21 cellular contexts compared by ENCODE assay signal in the genomic region with DNA sequence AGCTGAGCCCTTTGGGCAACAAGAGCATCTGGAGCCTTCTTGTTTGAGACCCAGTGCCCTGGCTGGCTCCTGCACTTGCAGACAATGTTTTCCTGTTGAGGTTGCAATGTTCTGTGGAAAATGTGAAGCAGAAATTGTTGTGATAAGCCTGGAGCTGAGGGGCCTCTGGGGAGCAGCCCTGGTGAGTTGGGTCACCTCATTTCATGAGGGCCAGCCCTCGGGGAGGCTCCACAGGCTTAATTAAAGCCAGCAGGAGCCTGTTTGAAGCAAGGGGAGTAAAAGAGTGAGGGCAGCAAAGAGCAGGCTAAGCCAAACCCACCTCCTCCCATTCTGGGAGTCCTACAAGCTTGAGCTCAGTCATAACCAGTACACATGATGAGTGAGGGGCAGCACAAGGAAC.
DNase-seq lines count a peak whose midpoint lies in the region; ATAC-seq and TF ChIP-seq lines count a peak whose summit lies in the region.
"Had no signal": no experiment of that assay in that cellular context is flagged by ENCODE, and none has a peak within 500 bp of the region (broad histone marks: within the 10 kb centered on the region; RNA-seq: fewer than 3 reads in every experiment).

No MANE protein-coding gene starts in this region.

- TF ChIP-seq CTCF in right atrium auricular region (IDR thresholded peaks at IDR 0.05) (no peak), fibroblast of pulmonary artery (IDR thresholded peaks at IDR 0.05; ENCODE audit: low read length, missing control alignments) (no peak)

- H3K36me3 ChIP-seq in right atrium auricular region, result no peaks in the 10 kb centered on the region
- H3K36me3 ChIP-seq: lower lobe of right lung had no signal

- H3K9me3 ChIP-seq in right atrium auricular region, result no peaks in the 10 kb centered on the region
- H3K9me3 ChIP-seq: lower lobe of right lung, psoas muscle had no signal

- H3K27me3 ChIP-seq in right atrium auricular region, result no peaks in the 10 kb centered on the region

- peak; percentile 76 for ATAC-seq in Right ventricle myocardium superior (ENCODE audit: poor library complexity)
- ATAC-seq: activated T-cell treated with anti-CD3 and anti-CD28 coated beads, Interleukin-2, amount 50 U/mL, for 72 hours; GM23338; lower lobe of right lung; naive thymus-derived CD8-positive, alpha-beta T cell; psoas muscle; stimulated activated memory B cell treated with anti-CD40 and anti-IgM and Interleukin-4, amounts not matched to agents 10 μg/mL and 1 μg/mL and 100 μg/mL, for 72 hours had no signal

- intact Hi-C loops in Right ventricle myocardium superior (cut with DNase I), result no loop called here

- peaks cover 0 to 17% of the 10 kb centered on the region in 2 donors for H3K4me1 ChIP-seq in right atrium auricular region
- H3K4me1 ChIP-seq: lower lobe of right lung, psoas muscle had no signal

- H3K4me3 ChIP-seq in right atrium auricular region, result no peak overlapping the region
- no peak overlapping the region for H3K4me3 ChIP-seq in fibroblast of pulmonary artery (replicated peaks; ENCODE audit: low read depth, low read length)
- H3K4me3 ChIP-seq: GM23338, lower lobe of right lung, psoas muscle had no signal

- peak; percentile 68 for DNase-seq in Right ventricle myocardium superior
- DNase-seq in right atrium auricular region (ENCODE audit: low spot score), result no peak
- DNase-seq in fibroblast of pulmonary artery (ENCODE audit: low read depth), result peak; percentile 17
- peak; percentile 42 for DNase-seq in left kidney (ENCODE audit: low read depth, low spot score)
- DNase-seq in NCI-H1105 treated with DMSO at 0.1 percent for 48 hours (lab: John Stamatoyannopoulos, UW), result no peak
- no peak for DNase-seq in DMS114 treated with DMSO at 0.1 percent for 48 hours (lab: John Stamatoyannopoulos, UW; ENCODE audit: unreplicated experiment)
- DNase-seq in mucosa of gallbladder (ENCODE audit: low spot score), result no peak
- DNase-seq in NCI-H2227 (lab: John Stamatoyannopoulos, UW; ENCODE audit: unreplicated experiment), result no peak
- DNase-seq: activated T-cell treated with anti-CD3 and anti-CD28 coated beads, Interleukin-2, amount 50 U/mL, for 72 hours; CD4-positive, CD25-positive, alpha-beta regulatory T cell; cerebellar nuclear complex; DND-41; head of caudate nucleus; lower lobe of right lung; naive thymus-derived CD8-positive, alpha-beta T cell; NCI-H1694 treated with DMSO at 0.1 percent for 48 hours; NCI-H510A; occipital lobe had no signal

- no peak overlapping the region for H3K27ac ChIP-seq in right atrium auricular region
- H3K27ac ChIP-seq: lower lobe of right lung, psoas muscle had no signal

Comparison
In these comparisons a context has a peak if more than half of its experiments do, and no peak if none do; other contexts are left out.
1. DNase-seq: peak in Right ventricle myocardium superior (single experiment), fibroblast of pulmonary artery (single experiment) and left kidney (single experiment); none in right atrium auricular region (single experiment), NCI-H1105 treated with DMSO at 0.1 percent for 48 hours (single experiment), DMS114 treated with DMSO at 0.1 percent for 48 hours (single experiment), mucosa of gallbladder (single experiment) and NCI-H2227 (single experiment).